Comparison of ENCODE assay signal across 9 cellular contexts in genomic region chr5:95841914-95842812, GRCh38. TPM values are rescaled to one million over a fixed set of nuclear protein-coding genes. Genes with fewer than 3 reads are reported as not detected.
A peak's percentile ranks its signal among the peaks of the same experiment; 100 is the strongest.
DNase-seq lines count a peak whose midpoint lies in the region; ATAC-seq, FAIRE-seq and TF ChIP-seq lines count a peak whose summit lies in the region.
"Had no signal": no experiment of that assay in that cellular context is flagged by ENCODE, and none has a peak within 500 bp of the region (broad histone marks: within the 10 kb centered on the region; RNA-seq: fewer than 3 reads in every experiment).

No MANE protein-coding gene starts in this region.

- peak; percentile 9 to 96 (median 60) for TF ChIP-seq EP300 in upper lobe of left lung (IDR thresholded peaks at IDR 0.05)

- H3K4me1 ChIP-seq in liver (ENCODE audit: control insufficient read depth in 4 of 4, insufficient read depth in 4 of 4, low read length in 3 of 4) (peaks cover 7 to 32% (median 18%) of the 10 kb centered on the region in 4 donors), upper lobe of left lung (peaks cover 25 to 40% (median 30%) of the 10 kb centered on the region in 4 donors)

- CTCF ChIA-PET in GM10248 (lab: Yijun Ruan, JAX): interaction anchor here (1.0 to 25.0 kb wide), 10 partner anchors 10 to 220 kb away, joined by 3 to 561 read pairs (median 5); partner anchors contain the start of gene GLRX

- no peak for TF ChIP-seq CTCF in bronchial epithelial cell (IDR thresholded peaks at IDR 0.05; ENCODE audit: insufficient read depth, low read length, severe bottlenecking)
- TF ChIP-seq CTCF in liver (IDR thresholded peaks at IDR 0.05; ENCODE audit: low read depth, low read length, missing input control): no peak
- TF ChIP-seq CTCF in upper lobe of left lung (IDR thresholded peaks at IDR 0.05): no peak
- TF ChIP-seq CTCF in GM10248 (IDR thresholded peaks at IDR 0.05; ENCODE audit: control extremely low read depth, extremely low read depth, low read depth, missing control alignments): no peak

- TF ChIP-seq RAD21 in liver (IDR thresholded peaks at IDR 0.05): peak in 1 of 2 donors; percentile 36

- peak; percentile 60 for FAIRE-seq in bronchial epithelial cell (lab: Jason Lieb, UNC)
- FAIRE-seq: colon had no signal

- DNase-seq in activated CD8-positive, alpha-beta memory T cell treated with anti-CD3 and anti-CD28 coated beads for 24 hours: peak; percentile 47
- DNase-seq in activated CD8-positive, alpha-beta memory T cell treated with anti-CD3 and anti-CD28 coated beads, Interleukin-2, amount 50 U/mL, for 4 hours: no peak
- DNase-seq in bronchial epithelial cell (ENCODE audit: low read depth) (peak; percentile 97), upper lobe of left lung (peak in 1 of 2 donors; percentile 85), KBM-7 (no peak), nucleus accumbens (lab: John Stamatoyannopoulos, UW) (no peak), GM10248 (ENCODE audit: extremely low spot score) (no peak)

- H3K36me3 ChIP-seq in bronchial epithelial cell (ENCODE audit: control insufficient read depth, insufficient read depth, low read length): no peaks in the 10 kb centered on the region
- H3K36me3 ChIP-seq in liver (ENCODE audit: control insufficient read depth in 4 of 4, insufficient read depth in 3 of 4, low read depth in 1 of 4, low read length in 3 of 4): no peaks in the 10 kb centered on the region
- H3K36me3 ChIP-seq in upper lobe of left lung: no peaks in the 10 kb centered on the region

- H3K4me3 ChIP-seq in bronchial epithelial cell (ENCODE audit: low read depth, low read length): no peak overlapping the region
- H3K4me3 ChIP-seq in liver (ENCODE audit: low read depth in 1 of 3, low read length in 3 of 3): no peak overlapping the region
- H3K4me3 ChIP-seq in upper lobe of left lung: no peak overlapping the region

- no peak overlapping the region for H3K9ac ChIP-seq in liver (ENCODE audit: low read depth in 1 of 2, low read length in 2 of 2)

- WGBS in liver: 80% methylated on average over 8 of the region's 8 CpGs
- 64 to 75% methylated on average over 8 of the region's 8 CpGs for WGBS in upper lobe of left lung, 2 donors

- POLR2A ChIA-PET in GM10248 (lab: Yijun Ruan, JAX): no interaction called here

- H3K9me3 ChIP-seq in liver (ENCODE audit: control insufficient read depth in 4 of 4, low read length in 3 of 4) (no peaks in the 10 kb centered on the region), upper lobe of left lung (no peaks in the 10 kb centered on the region)

- TF ChIP-seq POLR2A in upper lobe of left lung (IDR thresholded peaks at IDR 0.05): peak in 1 of 4 donors; percentile 44

- in situ Hi-C loops in KBM-7 (cut with MboI; ENCODE audit: low pct_unique_long_range_greater_than_20kb, low sequenced_read_pairs): loop anchor here (25.0 kb wide), 1 partner anchor 180 kb away; no protein-coding TSS in a partner anchor

- peak; percentile 64 to 89 for ATAC-seq in upper lobe of left lung (ENCODE audit: low FRiP score in 2 of 2)

- H3K27me3 ChIP-seq in bronchial epithelial cell (ENCODE audit: control insufficient read depth, insufficient read depth, low read length) (no peaks in the 10 kb centered on the region), liver (ENCODE audit: control insufficient read depth in 4 of 4, insufficient read depth in 4 of 4, low read length in 3 of 4) (no peaks in the 10 kb centered on the region), upper lobe of left lung (no peaks in the 10 kb centered on the region)

- peak overlapping the region in 1 of 2 donors; percentile 44 for H3K27ac ChIP-seq in liver (ENCODE audit: low read depth in 1 of 2, low read length in 2 of 2)
- H3K27ac ChIP-seq in upper lobe of left lung: peak overlapping the region; percentile 78 to 82 (median 80)

TF ChIP-seq in liver, 16 proteins besides CTCF, POLR2A, EP300 and RAD21:
- TF ChIP-seq NR2F2 (IDR thresholded peaks at IDR 0.05): no peak
- TF ChIP-seq SP1 (IDR thresholded peaks at IDR 0.05): peak; percentile 62
- no peak for TF ChIP-seq GABPA (IDR thresholded peaks at IDR 0.05 in 1 of 2, conservative IDR thresholded peaks at IDR 0.05 in 1 of 2)
- TF ChIP-seq RXRA (IDR thresholded peaks at IDR 0.05): peak; percentile 56 to 74
- TF ChIP-seq MAX (IDR thresholded peaks at IDR 0.05): peak; percentile 89
- TF ChIP-seq REST (IDR thresholded peaks at IDR 0.05): no peak
- TF ChIP-seq, protein P1, sequence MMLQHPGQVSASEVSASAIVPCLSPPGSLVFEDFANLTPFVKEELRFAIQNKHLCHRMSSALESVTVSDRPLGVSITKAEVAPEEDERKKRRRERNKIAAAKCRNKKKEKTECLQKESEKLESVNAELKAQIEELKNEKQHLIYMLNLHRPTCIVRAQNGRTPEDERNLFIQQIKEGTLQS (IDR thresholded peaks at IDR 0.05): peak; percentile 69
- peak; percentile 29 for TF ChIP-seq FOXA1 (IDR thresholded peaks at IDR 0.05)
- peak; percentile 76 for TF ChIP-seq YY1 (IDR thresholded peaks at IDR 0.05)
- no peak for TF ChIP-seq TAF1 (conservative IDR thresholded peaks at IDR 0.05)
- TF ChIP-seq, protein P2, sequence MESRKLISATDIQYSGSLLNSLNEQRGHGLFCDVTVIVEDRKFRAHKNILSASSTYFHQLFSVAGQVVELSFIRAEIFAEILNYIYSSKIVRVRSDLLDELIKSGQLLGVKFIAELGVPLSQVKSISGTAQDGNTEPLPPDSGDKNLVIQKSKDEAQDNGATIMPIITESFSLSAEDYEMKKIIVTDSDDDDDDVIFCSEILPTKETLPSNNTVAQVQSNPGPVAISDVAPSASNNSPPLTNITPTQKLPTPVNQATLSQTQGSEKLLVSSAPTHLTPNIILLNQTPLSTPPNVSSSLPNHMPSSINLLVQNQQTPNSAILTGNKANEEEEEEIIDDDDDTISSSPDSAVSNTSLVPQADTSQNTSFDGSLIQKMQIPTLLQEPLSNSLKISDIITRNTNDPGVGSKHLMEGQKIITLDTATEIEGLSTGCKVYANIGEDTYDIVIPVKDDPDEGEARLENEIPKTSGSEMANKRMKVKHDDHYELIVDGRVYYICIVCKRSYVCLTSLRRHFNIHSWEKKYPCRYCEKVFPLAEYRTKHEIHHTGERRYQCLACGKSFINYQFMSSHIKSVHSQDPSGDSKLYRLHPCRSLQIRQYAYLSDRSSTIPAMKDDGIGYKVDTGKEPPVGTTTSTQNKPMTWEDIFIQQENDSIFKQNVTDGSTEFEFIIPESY (IDR thresholded peaks at IDR 0.05): no peak
- peak in 1 of 2 donors; percentile 78 for TF ChIP-seq JUND (IDR thresholded peaks at IDR 0.05)
- TF ChIP-seq HNF4A (conservative IDR thresholded peaks at IDR 0.05): peak; percentile 43 to 73
- peak; percentile 28 for TF ChIP-seq FOXA2 (IDR thresholded peaks at IDR 0.05)
- TF ChIP-seq HNF4G (IDR thresholded peaks at IDR 0.05): no peak
- peak in 1 of 2 donors; percentile 78 for TF ChIP-seq EGR1 (IDR thresholded peaks at IDR 0.05; ENCODE audit: low read depth in 2 of 2)

RNA-seq across cellular contexts. Expression of gene GLRX, which starts 19.6 kb away (rescaled TPM):
- total RNA-seq in bronchial epithelial cell (8.7 and 18.4 TPM in 2 replicates), liver (10 to 100 TPM; 48.2 to 61.8 TPM), upper lobe of left lung (10 to 100 TPM; 22.0 to 99.9 (median 78.5) TPM)
- polyA plus RNA-seq in liver: 100 to 1,000 TPM; 152 to 187 TPM

Comparison
In these comparisons a context has a peak if more than half of its experiments do, and no peak if none do; other contexts are left out.
1. DNase-seq: peak in activated CD8-positive, alpha-beta memory T cell treated with anti-CD3 and anti-CD28 coated beads for 24 hours (single experiment) and bronchial epithelial cell (single experiment); none in activated CD8-positive, alpha-beta memory T cell treated with anti-CD3 and anti-CD28 coated beads, Interleukin-2, amount 50 U/mL, for 4 hours (single experiment), KBM-7 (single experiment), nucleus accumbens (0 of 56) and GM10248 (single experiment).